In genomic region chr3:155296413-155296812, GRCh38 we compare ENCODE assay signal across 42 cellular contexts. TPM values are rescaled to one million over a fixed set of nuclear protein-coding genes. Genes with fewer than 3 reads are reported as not detected.
"Had no signal": no experiment of that assay in that cellular context is flagged by ENCODE, and none has a peak within 500 bp of the region (broad histone marks: within the 10 kb centered on the region; RNA-seq: fewer than 3 reads in every experiment).

No MANE protein-coding gene starts in this region.

- H3K27ac Mint-ChIP-seq: activated naive CD4-positive, alpha-beta T cell treated with anti-CD3 and anti-CD28 coated beads for 36 hours; activated naive CD4-positive, alpha-beta T cell treated with anti-CD3 and anti-CD28 coated beads, Interleukin-2, amount 10 ng/mL, durations not matched to agents 7 days and 5 days; activated naive CD4-positive, alpha-beta T cell treated with anti-CD3 and anti-CD28 coated beads, Interleukin-2, amount 50 U/mL, for 24 hours; activated naive CD4-positive, alpha-beta T cell treated with anti-CD3 and anti-CD28 coated beads, Interleukin-2, amount 50 U/mL, for 72 hours; activated naive CD8-positive, alpha-beta T cell; activated naive CD8-positive, alpha-beta T cell treated with anti-CD3 and anti-CD28 coated beads for 36 hours; activated naive CD8-positive, alpha-beta T cell treated with anti-CD3 and anti-CD28 coated beads, Interleukin-2, amount 10 ng/mL, durations not matched to agents 7 days and 5 days; activated naive CD8-positive, alpha-beta T cell treated with anti-CD3 and anti-CD28 coated beads, Interleukin-2, amount 50 U/mL, for 24 hours; activated T-cell treated with anti-CD3 and anti-CD28 coated beads, Interleukin-2, amount 50 U/mL, for 24 hours; activated T-cell treated with anti-CD3 and anti-CD28 coated beads, Interleukin-2, amount 50 U/mL, for 72 hours; activated T-helper 1 cell treated with anti-CD3 and anti-CD28 coated beads, Interleukin-12 subunit alpha, Interleukin-12 subunit beta, Interleukin-2, Interleukin-4 antibody, amounts not matched to agents 30 ng/mL and 10 ng/mL and 1 ng/mL, durations not matched to agents 14 hours and 24 hours and 36 hours; activated T-helper 17 cell treated with anti-CD3 and anti-CD28 coated beads, Interleukin-2, amount 50 U/mL, for 72 hours; activated T-helper 2 cell treated with anti-CD3 and anti-CD28 coated beads, Interferon-gamma antibody, Interleukin-2, Interleukin-4, amounts not matched to agents 10 μg/mL and 5 μg/mL and 100 μg/mL, durations not matched to agents 14 hours and 24 hours and 36 hours; brain had no signal

- H3K9me3 ChIP-seq: body of pancreas had no signal

- FAIRE-seq: bronchial epithelial cell had no signal

- ATAC-seq: activated naive CD4-positive, alpha-beta T cell treated with anti-CD3 and anti-CD28 coated beads, Interleukin-2, amount 50 U/mL, for 72 hours; activated naive CD8-positive, alpha-beta T cell treated with anti-CD3 and anti-CD28 coated beads, Interleukin-2, amount 50 U/mL, for 24 hours; activated T-cell treated with anti-CD3 and anti-CD28 coated beads, Interleukin-2, amount 50 U/mL, for 4 hours; activated T-cell treated with anti-CD3 and anti-CD28 coated beads, Interleukin-2, amount 50 U/mL, for 72 hours; activated T-helper 17 cell treated with anti-CD3 and anti-CD28 coated beads, Interleukin-2, amount 50 U/mL, for 72 hours; body of pancreas had no signal

- H3K4me3 ChIP-seq: adrenal gland, ascending aorta, body of pancreas, breast epithelium, cardiac muscle cell had no signal

- H3K36me3 Mint-ChIP-seq: activated naive CD4-positive, alpha-beta T cell treated with anti-CD3 and anti-CD28 coated beads, Interleukin-2, amount 10 ng/mL, durations not matched to agents 7 days and 5 days; activated naive CD4-positive, alpha-beta T cell treated with anti-CD3 and anti-CD28 coated beads, Interleukin-2, amount 50 U/mL, for 24 hours; activated naive CD4-positive, alpha-beta T cell treated with anti-CD3 and anti-CD28 coated beads, Interleukin-2, amount 50 U/mL, for 72 hours; activated naive CD8-positive, alpha-beta T cell; activated naive CD8-positive, alpha-beta T cell treated with anti-CD3 and anti-CD28 coated beads for 36 hours; activated naive CD8-positive, alpha-beta T cell treated with anti-CD3 and anti-CD28 coated beads, Interleukin-2, amount 10 ng/mL, durations not matched to agents 7 days and 5 days; brain had no signal

- H3K36me3 ChIP-seq: adrenal gland, ascending aorta, brain microvascular endothelial cell, breast epithelium, cardiac muscle cell had no signal

- H3K4me3 Mint-ChIP-seq: activated naive CD4-positive, alpha-beta T cell treated with anti-CD3 and anti-CD28 coated beads for 36 hours; activated naive CD4-positive, alpha-beta T cell treated with anti-CD3 and anti-CD28 coated beads, Interleukin-2, amount 10 ng/mL, durations not matched to agents 7 days and 5 days; activated naive CD4-positive, alpha-beta T cell treated with anti-CD3 and anti-CD28 coated beads, Interleukin-2, amount 50 U/mL, for 24 hours; activated naive CD8-positive, alpha-beta T cell; activated naive CD8-positive, alpha-beta T cell treated with anti-CD3 and anti-CD28 coated beads for 36 hours; activated naive CD8-positive, alpha-beta T cell treated with anti-CD3 and anti-CD28 coated beads, Interleukin-2, amount 10 ng/mL, durations not matched to agents 7 days and 5 days; activated naive CD8-positive, alpha-beta T cell treated with anti-CD3 and anti-CD28 coated beads, Interleukin-2, amount 50 U/mL, for 24 hours; activated T-cell treated with anti-CD3 and anti-CD28 coated beads, Interleukin-2, amount 50 U/mL, for 24 hours; activated T-cell treated with anti-CD3 and anti-CD28 coated beads, Interleukin-2, amount 50 U/mL, for 4 hours; activated T-cell treated with anti-CD3 and anti-CD28 coated beads, Interleukin-2, amount 50 U/mL, for 72 hours; activated T-helper 1 cell treated with anti-CD3 and anti-CD28 coated beads, Interleukin-12 subunit alpha, Interleukin-12 subunit beta, Interleukin-2, Interleukin-4 antibody, amounts not matched to agents 30 ng/mL and 10 ng/mL and 1 ng/mL, durations not matched to agents 14 hours and 24 hours and 36 hours; activated T-helper 17 cell treated with anti-CD3 and anti-CD28 coated beads, Interleukin-2, amount 50 U/mL, for 72 hours; brain; central memory CD8-positive, alpha-beta T cell had no signal

- H3K9me3 Mint-ChIP-seq: activated naive CD4-positive, alpha-beta T cell treated with anti-CD3 and anti-CD28 coated beads for 36 hours; activated naive CD4-positive, alpha-beta T cell treated with anti-CD3 and anti-CD28 coated beads, Interleukin-2, amount 10 ng/mL, durations not matched to agents 7 days and 5 days; activated naive CD8-positive, alpha-beta T cell treated with anti-CD3 and anti-CD28 coated beads, Interleukin-2, amount 10 ng/mL, durations not matched to agents 7 days and 5 days had no signal

- H3K27ac ChIP-seq: adrenal gland, ascending aorta, body of pancreas, brain microvascular endothelial cell, breast epithelium, cardiac muscle cell had no signal

- H3K27me3 ChIP-seq: adrenal gland, ascending aorta, body of pancreas, brain microvascular endothelial cell, breast epithelium, cardiac muscle cell had no signal

- H3K27me3 Mint-ChIP-seq: activated naive CD4-positive, alpha-beta T cell treated with anti-CD3 and anti-CD28 coated beads, Interleukin-2, amount 10 ng/mL, durations not matched to agents 7 days and 5 days; activated naive CD4-positive, alpha-beta T cell treated with anti-CD3 and anti-CD28 coated beads, Interleukin-2, amount 50 U/mL, for 24 hours; activated naive CD8-positive, alpha-beta T cell treated with anti-CD3 and anti-CD28 coated beads, Interleukin-2, amount 10 ng/mL, durations not matched to agents 7 days and 5 days; activated naive CD8-positive, alpha-beta T cell treated with anti-CD3 and anti-CD28 coated beads, Interleukin-2, amount 50 U/mL, for 24 hours; activated T-cell treated with anti-CD3 and anti-CD28 coated beads, Interleukin-2, amount 50 U/mL, for 24 hours; brain; central memory CD8-positive, alpha-beta T cell had no signal

- H3K4me1 Mint-ChIP-seq: activated naive CD4-positive, alpha-beta T cell treated with anti-CD3 and anti-CD28 coated beads, Interleukin-2, amount 10 ng/mL, durations not matched to agents 7 days and 5 days; activated naive CD4-positive, alpha-beta T cell treated with anti-CD3 and anti-CD28 coated beads, Interleukin-2, amount 50 U/mL, for 24 hours; activated naive CD8-positive, alpha-beta T cell treated with anti-CD3 and anti-CD28 coated beads for 36 hours; activated naive CD8-positive, alpha-beta T cell treated with anti-CD3 and anti-CD28 coated beads, Interleukin-2, amount 10 ng/mL, durations not matched to agents 7 days and 5 days; activated naive CD8-positive, alpha-beta T cell treated with anti-CD3 and anti-CD28 coated beads, Interleukin-2, amount 50 U/mL, for 24 hours; activated T-helper 17 cell treated with anti-CD3 and anti-CD28 coated beads, Interleukin-2, amount 50 U/mL, for 72 hours; brain; central memory CD8-positive, alpha-beta T cell had no signal

- H3K4me1 ChIP-seq: adrenal gland, ascending aorta, body of pancreas, breast epithelium had no signal

- DNase-seq: activated effector memory CD4-positive, alpha-beta T cell treated with anti-CD3 and anti-CD28 coated beads, Interleukin-2, amount 50 U/mL, for 16 hours; activated effector memory CD4-positive, alpha-beta T cell treated with Interleukin-2 at 50 U/mL for 16 hours; activated gamma-delta T cell; activated gamma-delta T cell treated with Interleukin-2 at 50 U/mL for 16 hours; activated naive CD4-positive, alpha-beta T cell; activated naive CD4-positive, alpha-beta T cell treated with anti-CD3 and anti-CD28 coated beads for 36 hours; activated naive CD4-positive, alpha-beta T cell treated with anti-CD3 and anti-CD28 coated beads, Interleukin-2, amount 10 ng/mL, durations not matched to agents 7 days and 5 days; activated naive CD4-positive, alpha-beta T cell treated with anti-CD3 and anti-CD28 coated beads, Interleukin-2, amount 50 U/mL, for 16 hours; activated naive CD4-positive, alpha-beta T cell treated with Interleukin-2 at 50 U/mL for 16 hours; activated naive CD8-positive, alpha-beta T cell treated with anti-CD3 and anti-CD28 coated beads for 36 hours; activated naive CD8-positive, alpha-beta T cell treated with anti-CD3 and anti-CD28 coated beads, Interleukin-2, amount 10 ng/mL, durations not matched to agents 7 days and 5 days; activated naive CD8-positive, alpha-beta T cell treated with anti-CD3 and anti-CD28 coated beads, Interleukin-2, amount 50 U/mL, for 24 hours; activated T-cell treated with anti-CD3 and anti-CD28 coated beads, Interleukin-2, amount 50 U/mL, for 1 hour; activated T-cell treated with anti-CD3 and anti-CD28 coated beads, Interleukin-2, amount 50 U/mL, for 24 hours; activated T-cell treated with anti-CD3 and anti-CD28 coated beads, Interleukin-2, amount 50 U/mL, for 4 hours; activated T-cell treated with anti-CD3 and anti-CD28 coated beads, Interleukin-2, amount 50 U/mL, for 48 hours; activated T-cell treated with anti-CD3 and anti-CD28 coated beads, Interleukin-2, amount 50 U/mL, for 72 hours; adrenal gland; amniotic stem cell; amygdala; anterior cingulate cortex; aorta; body of pancreas; brain microvascular endothelial cell; caudate nucleus; central memory CD4-positive, alpha-beta T cell; cerebellar nuclear complex had no signal

RNA-seq across cellular contexts. Expression of gene STRIT1, which starts 2.9 kb away (rescaled TPM):
- total RNA-seq: activated naive CD4-positive, alpha-beta T cell treated with anti-CD3 and anti-CD28 coated beads for 36 hours; activated naive CD4-positive, alpha-beta T cell treated with anti-CD3 and anti-CD28 coated beads, Interleukin-2, amount 50 U/mL, for 72 hours; activated naive CD8-positive, alpha-beta T cell treated with anti-CD3 and anti-CD28 coated beads for 36 hours; activated naive CD8-positive, alpha-beta T cell treated with anti-CD3 and anti-CD28 coated beads, Interleukin-2, amount 10 ng/mL, durations not matched to agents 7 days and 5 days; activated T-cell treated with anti-CD3 and anti-CD28 coated beads, Interleukin-2, amount 50 U/mL, for 4 hours; activated T-cell treated with anti-CD3 and anti-CD28 coated beads, Interleukin-2, amount 50 U/mL, for 72 hours; activated T-helper 1 cell treated with anti-CD3 and anti-CD28 coated beads, Interleukin-12 subunit alpha, Interleukin-12 subunit beta, Interleukin-2, Interleukin-4 antibody, amounts not matched to agents 30 ng/mL and 10 ng/mL and 1 ng/mL, durations not matched to agents 14 hours and 24 hours and 36 hours; activated T-helper 17 cell treated with anti-CD3 and anti-CD28 coated beads, Interleukin-2, amount 50 U/mL, for 72 hours; activated T-helper 2 cell treated with anti-CD3 and anti-CD28 coated beads, Interferon-gamma antibody, Interleukin-2, Interleukin-4, amounts not matched to agents 10 μg/mL and 5 μg/mL and 100 μg/mL, durations not matched to agents 14 hours and 24 hours and 36 hours; aorta; ascending aorta; astrocyte; body of pancreas; bronchial epithelial cell; cardiac muscle cell; cerebellum; chondrocyte had no signal
- polyA plus RNA-seq: cardiac muscle cell had no signal
